ENCODE assay signal across 9 cellular contexts in the genomic region with DNA sequence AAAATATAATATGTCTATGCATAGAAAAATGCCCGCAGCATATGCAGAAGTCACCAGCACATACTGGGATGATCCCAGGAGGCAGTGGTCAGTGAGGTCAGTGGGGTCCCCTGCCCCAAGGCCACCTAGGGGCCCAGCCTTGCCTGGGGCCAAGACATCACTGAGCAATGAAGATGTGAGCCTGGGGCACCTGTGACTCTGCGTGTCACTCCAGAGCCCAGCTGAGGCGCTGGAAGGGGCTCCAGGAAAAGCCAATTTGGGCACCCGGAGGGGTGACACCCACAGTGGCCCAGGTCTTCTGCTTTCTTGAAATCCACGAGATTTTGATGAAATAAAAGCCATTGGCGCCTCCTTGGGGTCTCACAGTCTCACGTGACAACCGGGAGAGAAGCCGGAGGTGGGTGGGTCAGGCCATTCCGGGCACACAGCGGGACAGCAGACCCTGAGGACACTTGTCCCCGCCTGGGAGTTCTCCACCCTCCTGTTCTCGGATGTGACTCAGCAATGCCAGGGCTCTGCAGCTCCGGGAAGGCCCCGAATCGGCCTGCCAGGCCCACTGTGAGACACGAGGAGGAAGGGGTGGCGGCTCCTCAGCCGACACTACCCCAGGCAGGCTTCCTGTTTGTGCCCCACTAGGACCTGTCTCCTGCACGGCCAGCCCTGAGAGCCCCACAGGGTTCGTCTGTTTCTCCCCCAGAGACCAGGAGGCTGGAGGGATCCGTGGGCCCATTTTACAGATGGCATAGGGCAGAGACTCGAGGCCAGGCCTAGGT. TPM values are rescaled to one million over a fixed set of nuclear protein-coding genes. Genes with fewer than 3 reads are reported as not detected.
DNase-seq lines count a peak whose midpoint lies in the region; ATAC-seq and TF ChIP-seq lines count a peak whose summit lies in the region.
"Had no signal": no experiment of that assay in that cellular context is flagged by ENCODE, and none has a peak within 500 bp of the region (broad histone marks: within the 10 kb centered on the region; RNA-seq: fewer than 3 reads in every experiment).

No MANE protein-coding gene starts in this region.

- H3K36me3 ChIP-seq in PC-9 (ENCODE audit: low read depth): no peaks in the 10 kb centered on the region

- H3K4me3 ChIP-seq in PC-9: no peak overlapping the region
- H3K4me3 ChIP-seq: K562 had no signal

- H3K4me1 ChIP-seq in PC-9 (replicated peaks; ENCODE audit: insufficient read depth): peaks cover 53% of the 10 kb centered on the region

- no peaks in the 10 kb centered on the region for H4K20me1 ChIP-seq in PC-9 (ENCODE audit: insufficient read depth)

- H3K27ac Mint-ChIP-seq in naive B cell: peak overlapping the region; percentile 11 to 92 (median 86)

- peak overlapping the region; percentile 49 for H3K4me2 ChIP-seq in PC-9

- peaks cover 48% of the 10 kb centered on the region for H3F3A ChIP-seq in PC-9 (ENCODE audit: insufficient read depth, low read depth)

- intact Hi-C loops in PC-9 (cut with micrococcal nuclease; ENCODE audit: unreplicated experiment): loop anchor here (1.0 to 2.0 kb wide), 2 partner anchors 102 to 115 kb away; no protein-coding TSS in a partner anchor

- TF ChIP-seq CTCF in PC-9 (conservative IDR thresholded peaks at IDR 0.05): no peak

- ATAC-seq in GM21423 (IDR thresholded peaks at IDR 0.05; ENCODE audit: unreplicated experiment): peak; percentile 40
- ATAC-seq in naive B cell (ENCODE audit: low read depth in 2 of 2): peak; percentile 64 to 77
- ATAC-seq in GM19397 (IDR thresholded peaks at IDR 0.05; ENCODE audit: unreplicated experiment): no peak
- ATAC-seq in HG02970 (IDR thresholded peaks at IDR 0.05; ENCODE audit: low FRiP score, unreplicated experiment): no peak

- DNase-seq in PC-9: peak; percentile 58 to 69
- peak; percentile 33 for DNase-seq in activated naive CD4-positive, alpha-beta T cell treated with anti-CD3 and anti-CD28 coated beads, Interleukin-2, amount 50 U/mL, for 16 hours
- peak; percentile 49 for DNase-seq in naive B cell
- DNase-seq in NCI-H510A (lab: John Stamatoyannopoulos, UW): no peak
- DNase-seq in superior temporal gyrus (ENCODE audit: extremely low spot score): no peak

- H3K79me2 ChIP-seq in PC-9 (ENCODE audit: low read depth): peaks cover 28% of the 10 kb centered on the region

- POLR2A ChIA-PET in PC-9 (lab: Charles Lee; ENCODE audit: unreplicated experiment): interaction anchor here (0.6 kb wide), 1 partner anchor 96 kb away, joined by 3 read pairs; no protein-coding TSS in a partner anchor

- H3K9me2 ChIP-seq in PC-9 (ENCODE audit: insufficient read depth): no peaks in the 10 kb centered on the region

- no peak overlapping the region for H2AFZ ChIP-seq in PC-9

- no peaks in the 10 kb centered on the region for H3K9me3 ChIP-seq in PC-9 (ENCODE audit: insufficient read depth, low read depth)

- no peaks in the 10 kb centered on the region for H3K9me3 Mint-ChIP-seq in naive B cell

- CTCF ChIA-PET in PC-9 (lab: Charles Lee): interaction anchor here (1.4 to 1.5 kb wide), 2 partner anchors 119 to 176 kb away, joined by 4 to 5 read pairs; no protein-coding TSS in a partner anchor

- H3K4me3 Mint-ChIP-seq in naive B cell: peak overlapping the region in 7 of 8 donors; percentile 48 to 87 (median 70)

- H3K27me3 ChIP-seq in PC-9 (ENCODE audit: insufficient read depth, low read depth): no peaks in the 10 kb centered on the region

- peak overlapping the region; percentile 76 for H3K27ac ChIP-seq in PC-9

- no peaks in the 10 kb centered on the region for H3K27me3 Mint-ChIP-seq in naive B cell

- no peaks in the 10 kb centered on the region for H3K36me3 Mint-ChIP-seq in naive B cell

- H3K4me1 Mint-ChIP-seq in naive B cell: peaks cover 27 to 43% (median 43%) of the 10 kb centered on the region in 3 donors

- BruUV-seq in PC-9 (replicated peaks; lab: Mats Ljungman, UMichigan): no TSS peak

RNA-seq across cellular contexts. Expression of a gene that starts 24.4 kb away (rescaled TPM):
- 14.1 and 19.3 TPM in 2 replicates for total RNA-seq in PC-9 (2021)
- polyA plus RNA-seq in naive B cell (ENCODE audit: low read depth in 6 of 6): 1 to 10 TPM in 3 of 6 donors, under 1 TPM in 3; 0.29 to 4.6 (median 0.91) TPM

Comparison
In these comparisons a context has a peak if more than half of its experiments do, and no peak if none do; other contexts are left out.
1. ATAC-seq: peak in GM21423 (single experiment) and naive B cell (2 of 2); none in GM19397 (single experiment) and HG02970 (single experiment).
2. DNase-seq: peak in PC-9 (2 of 2), activated naive CD4-positive, alpha-beta T cell treated with anti-CD3 and anti-CD28 coated beads, Interleukin-2, amount 50 U/mL, for 16 hours (single experiment) and naive B cell (single experiment); none in NCI-H510A (single experiment) and superior temporal gyrus (single experiment).